Comparison of ENCODE assay signal across 9 cellular contexts in the genomic region with DNA sequence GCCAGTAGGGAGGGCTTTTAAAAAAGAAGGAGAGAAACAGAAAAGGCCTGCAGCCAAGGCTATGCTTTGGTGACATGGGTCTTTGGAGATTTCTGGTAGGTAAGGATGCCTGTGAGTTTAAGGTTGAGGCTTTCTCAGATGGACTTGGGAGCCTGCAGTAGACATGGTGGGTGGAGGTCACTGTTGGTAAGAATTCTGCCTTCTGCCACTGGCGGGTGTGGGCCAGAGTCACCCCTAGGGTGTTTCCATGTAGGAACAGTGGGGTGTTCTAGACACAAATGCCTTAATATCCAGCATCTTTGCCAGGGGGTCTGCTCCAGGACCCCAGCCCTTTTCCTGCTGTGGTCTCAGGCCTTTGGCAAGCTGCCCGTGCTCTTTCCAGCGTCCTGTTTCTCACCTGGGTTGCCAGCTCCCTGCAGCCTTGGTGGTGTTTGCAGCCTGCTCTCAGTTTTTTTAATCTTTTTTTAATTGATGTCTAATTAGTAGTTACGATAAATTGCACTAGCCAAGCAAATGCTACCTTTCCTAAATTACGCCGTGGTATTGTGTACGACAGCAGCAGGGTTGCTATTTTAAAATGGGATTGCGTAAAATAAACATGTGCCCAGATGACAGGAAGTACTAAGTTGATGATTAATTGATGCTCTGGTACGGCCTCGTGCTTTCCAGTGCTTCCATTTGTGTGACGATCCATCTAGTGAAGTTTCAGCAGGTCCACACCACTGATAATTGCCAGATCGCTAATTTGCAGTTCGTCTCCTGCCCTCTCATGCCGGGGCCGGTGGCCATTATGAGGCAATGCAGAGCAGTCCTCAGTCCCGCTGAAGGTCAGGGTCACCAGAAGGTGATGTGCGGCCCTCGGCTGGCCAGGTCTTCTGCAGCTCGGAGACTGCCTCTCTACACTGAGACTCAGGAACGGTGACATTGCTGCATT. TPM values are rescaled to one million over a fixed set of nuclear protein-coding genes. Genes with fewer than 3 reads are reported as not detected.
DNase-seq lines count a peak whose midpoint lies in the region; ATAC-seq, FAIRE-seq and TF ChIP-seq lines count a peak whose summit lies in the region.
"Had no signal": no experiment of that assay in that cellular context is flagged by ENCODE, and none has a peak within 500 bp of the region (broad histone marks: within the 10 kb centered on the region; RNA-seq: fewer than 3 reads in every experiment).

No MANE protein-coding gene starts in this region.

- no peak overlapping the region for H3K27ac Mint-ChIP-seq in astrocyte (ENCODE audit: unreplicated experiment)

- peaks cover 5% of the 10 kb centered on the region for H3K4me1 Mint-ChIP-seq in astrocyte (ENCODE audit: low read depth, unreplicated experiment)

- DNase-seq in AG10803 (ENCODE audit: low read depth), result peak; percentile 91
- peak; percentile 75 for DNase-seq in NCI-H1105 (lab: John Stamatoyannopoulos, UW)
- DNase-seq in astrocyte (ENCODE audit: low read depth), result peak; percentile 72
- peak; percentile 86 for DNase-seq in left lobe of liver (ENCODE audit: low spot score)
- DNase-seq in NCI-H446 (lab: John Stamatoyannopoulos, UW), result no peak
- DNase-seq in HUDEP-2 (lab: John Stamatoyannopoulos, UW; ENCODE audit: unreplicated experiment in 76 of 76), result no peak
- no peak for DNase-seq in cortex of kidney (lab: John Stamatoyannopoulos, UW)
- DNase-seq: T-helper 9 cell had no signal

- H3K4me1 ChIP-seq in astrocyte (ENCODE audit: insufficient read depth, low read length), result peaks cover 10% of the 10 kb centered on the region

- peaks cover 34% of the 10 kb centered on the region for H3K79me2 ChIP-seq in astrocyte (ENCODE audit: insufficient read depth, low read length)

- peak overlapping the region; percentile 28 for H3K4me2 ChIP-seq in astrocyte (ENCODE audit: low read length)

- TF ChIP-seq CTCF in AG10803 (conservative IDR thresholded peaks at IDR 0.05; ENCODE audit: low read length), result no peak
- no peak for TF ChIP-seq CTCF in astrocyte (IDR thresholded peaks at IDR 0.05; ENCODE audit: insufficient read depth, low read depth, low read length)

- H3K36me3 ChIP-seq in astrocyte (ENCODE audit: insufficient read depth, low read length), result no peaks in the 10 kb centered on the region

- no peak overlapping the region for H3K27ac ChIP-seq in astrocyte (ENCODE audit: low read depth, low read length)

- H2AFZ ChIP-seq in astrocyte (ENCODE audit: low read depth, low read length), result no peak overlapping the region

- H3K4me3 Mint-ChIP-seq in astrocyte (ENCODE audit: unreplicated experiment), result no peak overlapping the region

- no peak for FAIRE-seq in astrocyte (lab: Jason Lieb, UNC)

- H3K9me3 ChIP-seq in astrocyte (ENCODE audit: insufficient read depth, low read depth, low read length), result no peaks in the 10 kb centered on the region

- peaks cover 11% of the 10 kb centered on the region for H3K36me3 Mint-ChIP-seq in astrocyte (ENCODE audit: low read depth, unreplicated experiment)

- peak; percentile 79 for ATAC-seq in left lobe of liver
- no peak for ATAC-seq in GM21529 (IDR thresholded peaks at IDR 0.05; ENCODE audit: unreplicated experiment)

- H4K20me1 ChIP-seq in astrocyte (ENCODE audit: insufficient read depth, low read length), result peaks cover 5% of the 10 kb centered on the region

- H3K9me3 Mint-ChIP-seq in astrocyte (ENCODE audit: unreplicated experiment), result no peaks in the 10 kb centered on the region

- H3K27me3 Mint-ChIP-seq in astrocyte (ENCODE audit: low read depth, unreplicated experiment), result no peaks in the 10 kb centered on the region

- H3K9ac ChIP-seq in astrocyte (ENCODE audit: low read length), result no peak overlapping the region

- H3K27me3 ChIP-seq in astrocyte (ENCODE audit: insufficient read depth, low read length), result no peaks in the 10 kb centered on the region

- H3K4me3 ChIP-seq in AG10803 (ENCODE audit: low read length), result no peak overlapping the region
- no peak overlapping the region for H3K4me3 ChIP-seq in astrocyte (ENCODE audit: insufficient read depth, low read depth, low read length)

RNA-seq across cellular contexts. Expression of gene NPAS1, which starts 35.3 kb away (rescaled TPM):
- total RNA-seq in astrocyte (2.5 and 3.6 TPM in 2 replicates), left lobe of liver (0.08 TPM)

Comparison
In these comparisons a context has a peak if more than half of its experiments do, and no peak if none do; other contexts are left out.
1. DNase-seq: peak in AG10803 (single experiment), NCI-H1105 (single experiment), astrocyte (single experiment) and left lobe of liver (single experiment); none in NCI-H446 (0 of 2), HUDEP-2 (0 of 76) and cortex of kidney (single experiment).